ENCODE assay signal across 30 cellular contexts in the genomic region with DNA sequence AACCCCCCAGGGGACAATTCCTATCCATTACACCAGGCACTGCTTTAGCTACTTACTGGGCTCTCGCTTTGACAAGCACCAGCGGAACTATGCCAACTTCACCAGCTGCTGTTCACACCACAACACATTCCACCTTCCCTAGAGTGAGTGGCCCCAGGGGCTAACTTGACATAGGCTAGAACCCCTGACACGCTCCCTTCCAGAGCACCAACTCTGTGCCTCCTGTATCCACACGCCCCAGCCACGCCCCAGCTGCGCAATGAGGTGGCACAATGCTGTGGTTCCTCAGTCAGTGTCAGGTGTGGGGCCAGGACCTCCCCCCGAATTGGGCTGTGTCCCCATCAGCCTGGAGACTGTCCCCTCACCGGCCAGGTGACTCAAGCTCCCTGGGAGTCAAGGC. TPM values are rescaled to one million over a fixed set of nuclear protein-coding genes. Genes with fewer than 3 reads are reported as not detected.
DNase-seq lines count a peak whose midpoint lies in the region; ATAC-seq and TF ChIP-seq lines count a peak whose summit lies in the region.
"Had no signal": no experiment of that assay in that cellular context is flagged by ENCODE, and none has a peak within 500 bp of the region (broad histone marks: within the 10 kb centered on the region; RNA-seq: fewer than 3 reads in every experiment).

No MANE protein-coding gene starts in this region.

- intact Hi-C loops in natural killer cell (cut with micrococcal nuclease), result no loop called here
- intact Hi-C loops in right cardiac atrium (cut with DNase I), result no loop called here
- intact Hi-C loops in sciatic nerve (cut with DNase I), result no loop called here

- no peaks in the 10 kb centered on the region for H3K9me3 ChIP-seq in right cardiac atrium (ENCODE audit: control insufficient read depth, low read length)
- H3K9me3 ChIP-seq: BE2C, Caco-2, gastrocnemius medialis, MG63, vagina had no signal

- ATAC-seq in natural killer cell treated with Interleukin-12 subunit alpha and Interleukin-12 subunit beta and Interleukin-15 and Interleukin-18, amount 100 ng/mL, for 72 hours, result no peak
- no peak for ATAC-seq in natural killer cell
- peak; percentile 68 for ATAC-seq in esophagus mucosa
- ATAC-seq in right cardiac atrium, result no peak
- ATAC-seq in HG03196 (IDR thresholded peaks at IDR 0.05; ENCODE audit: unreplicated experiment), result no peak
- no peak for ATAC-seq in sciatic nerve
- ATAC-seq: activated naive CD8-positive, alpha-beta T cell treated with anti-CD3 and anti-CD28 coated beads, Interleukin-2, amount 50 U/mL, for 24 hours; gastrocnemius medialis; K562 had no signal

- no peak overlapping the region for H3K4me3 ChIP-seq in right cardiac atrium (ENCODE audit: low read length)
- H3K4me3 ChIP-seq: gastrocnemius medialis, K562, lung, MG63, neural progenitor cell, vagina had no signal

- H3K4me1 Mint-ChIP-seq in natural killer cell treated with Interleukin-12 subunit alpha and Interleukin-12 subunit beta and Interleukin-15 and Interleukin-18, amount 100 ng/mL, for 72 hours (ENCODE audit: low read depth in 2 of 2), result peaks cover 29 to 36% of the 10 kb centered on the region in 2 donors
- H3K4me1 Mint-ChIP-seq in natural killer cell (peaks cover 25 to 37% of the 10 kb centered on the region in 2 donors), endothelial cell (ENCODE audit: unreplicated experiment) (peaks cover 10% of the 10 kb centered on the region)

- no peaks in the 10 kb centered on the region for H3K27me3 ChIP-seq in right cardiac atrium (ENCODE audit: control insufficient read depth, insufficient read depth)
- H3K27me3 ChIP-seq: BE2C, gastrocnemius medialis, MG63, neural progenitor cell, vagina had no signal

- H3K9me3 Mint-ChIP-seq in natural killer cell treated with Interleukin-12 subunit alpha and Interleukin-12 subunit beta and Interleukin-15 and Interleukin-18, amount 100 ng/mL, for 72 hours, result no peaks in the 10 kb centered on the region
- H3K9me3 Mint-ChIP-seq in natural killer cell (no peaks in the 10 kb centered on the region), endothelial cell (ENCODE audit: unreplicated experiment) (no peaks in the 10 kb centered on the region)
- H3K9me3 Mint-ChIP-seq: activated naive CD8-positive, alpha-beta T cell treated with anti-CD3 and anti-CD28 coated beads, Interleukin-2, amount 50 U/mL, for 24 hours; neural progenitor cell; T-helper 1 cell treated with Interleukin-12 subunit alpha and Interleukin-12 subunit beta and Interleukin-4 antibody, amounts not matched to agents 30 μg/mL and 1 μg/mL, for 36 hours had no signal

- peak overlapping the region; percentile 49 for H3K27ac ChIP-seq in right cardiac atrium (ENCODE audit: low read length)
- H3K27ac ChIP-seq: gastrocnemius medialis, neural progenitor cell, vagina had no signal

- no peak for TF ChIP-seq CTCF in natural killer cell (IDR thresholded peaks at IDR 0.05)
- TF ChIP-seq CTCF in endothelial cell (IDR thresholded peaks at IDR 0.05; ENCODE audit: unreplicated experiment), result no peak

- peak; percentile 18 for DNase-seq in natural killer cell treated with Interleukin-12 subunit alpha and Interleukin-12 subunit beta and Interleukin-15 and Interleukin-18, amount 100 ng/mL, for 72 hours (ENCODE audit: low spot score)
- DNase-seq in natural killer cell (no peak), right cardiac atrium (no peak), endothelial cell (ENCODE audit: low spot score) (no peak), SW480 (ENCODE audit: low spot score) (no peak), sciatic nerve (ENCODE audit: low spot score) (no peak)
- DNase-seq: activated CD8-positive, alpha-beta memory T cell treated with anti-CD3 and anti-CD28 coated beads for 24 hours; activated gamma-delta T cell treated with Interleukin-2 at 50 U/mL for 16 hours; activated naive CD8-positive, alpha-beta T cell treated with anti-CD3 and anti-CD28 coated beads, Interleukin-2, amount 50 U/mL, for 24 hours; activated T-cell treated with anti-CD3 and anti-CD28 coated beads, Interleukin-2, amount 50 U/mL, for 1 hour; BE2C; Caco-2; cerebellar nuclear complex; effector CD4-positive, alpha-beta T cell; EL; erythroblast; gastrocnemius medialis; hypothalamus; MG63; NCI-H1417 treated with DMSO at 0.1 percent for 48 hours; NCI-H69; stimulated activated CD4-positive, alpha-beta T cell treated with anti-CD3 and anti-CD28 coated beads, Interleukin-1b, Interleukin-23, amount 100 ng/mL, for 48 hours; substantia nigra had no signal

- H3K27me3 Mint-ChIP-seq in natural killer cell treated with Interleukin-12 subunit alpha and Interleukin-12 subunit beta and Interleukin-15 and Interleukin-18, amount 100 ng/mL, for 72 hours, result no peaks in the 10 kb centered on the region
- H3K27me3 Mint-ChIP-seq in natural killer cell (ENCODE audit: low read depth in 2 of 2) (no peaks in the 10 kb centered on the region), endothelial cell (ENCODE audit: unreplicated experiment) (peaks cover 10% of the 10 kb centered on the region)
- H3K27me3 Mint-ChIP-seq: activated naive CD8-positive, alpha-beta T cell treated with anti-CD3 and anti-CD28 coated beads, Interleukin-2, amount 50 U/mL, for 24 hours had no signal

- no peaks in the 10 kb centered on the region for H3K36me3 Mint-ChIP-seq in natural killer cell treated with Interleukin-12 subunit alpha and Interleukin-12 subunit beta and Interleukin-15 and Interleukin-18, amount 100 ng/mL, for 72 hours
- H3K36me3 Mint-ChIP-seq in natural killer cell (no peaks in the 10 kb centered on the region), endothelial cell (ENCODE audit: low read depth, unreplicated experiment) (peaks cover 6% of the 10 kb centered on the region)
- H3K36me3 Mint-ChIP-seq: neural progenitor cell had no signal

- WGBS in right cardiac atrium, result 79% methylated on average over 8 of the region's 8 CpGs

- peaks cover 16% of the 10 kb centered on the region for H3K4me1 ChIP-seq in right cardiac atrium (ENCODE audit: control insufficient read depth, insufficient read depth, low read length)
- H3K4me1 ChIP-seq: BE2C, Caco-2 had no signal

- H3K27ac Mint-ChIP-seq in natural killer cell treated with Interleukin-12 subunit alpha and Interleukin-12 subunit beta and Interleukin-15 and Interleukin-18, amount 100 ng/mL, for 72 hours, result peak overlapping the region; percentile 26 to 65
- no peak overlapping the region for H3K27ac Mint-ChIP-seq in natural killer cell
- H3K27ac Mint-ChIP-seq in endothelial cell (ENCODE audit: unreplicated experiment), result no peak overlapping the region
- H3K27ac Mint-ChIP-seq: activated naive CD8-positive, alpha-beta T cell treated with anti-CD3 and anti-CD28 coated beads, Interleukin-2, amount 50 U/mL, for 24 hours; neural progenitor cell; T-helper 1 cell treated with Interleukin-12 subunit alpha and Interleukin-12 subunit beta and Interleukin-4 antibody, amounts not matched to agents 30 μg/mL and 1 μg/mL, for 36 hours had no signal

- H3K4me3 Mint-ChIP-seq in natural killer cell treated with Interleukin-12 subunit alpha and Interleukin-12 subunit beta and Interleukin-15 and Interleukin-18, amount 100 ng/mL, for 72 hours, result no peak overlapping the region
- H3K4me3 Mint-ChIP-seq in natural killer cell (no peak overlapping the region), endothelial cell (ENCODE audit: unreplicated experiment) (no peak overlapping the region)
- H3K4me3 Mint-ChIP-seq: activated naive CD8-positive, alpha-beta T cell treated with anti-CD3 and anti-CD28 coated beads, Interleukin-2, amount 50 U/mL, for 24 hours; neural progenitor cell; T-helper 1 cell treated with Interleukin-12 subunit alpha and Interleukin-12 subunit beta and Interleukin-4 antibody, amounts not matched to agents 30 μg/mL and 1 μg/mL, for 36 hours had no signal

RNA-seq across cellular contexts. Expression of gene FGR, which starts 11.7 kb away (rescaled TPM):
- total RNA-seq in natural killer cell treated with Interleukin-12 subunit alpha and Interleukin-12 subunit beta and Interleukin-15 and Interleukin-18, amount 100 ng/mL, for 72 hours, result 10 to 100 TPM; 14.2 to 60.0 TPM
- total RNA-seq in natural killer cell, result 100 to 1,000 TPM; 353 to 452 (median 362) TPM
- total RNA-seq in esophagus mucosa, result 1.3 TPM
- total RNA-seq in right cardiac atrium, result 10 to 100 TPM in 1 of 4 donors, 1 to 10 TPM in 3; 3.2 to 12.6 (median 5.1) TPM
- 3.5 TPM for polyA plus RNA-seq in right cardiac atrium
- 0.46 TPM for total RNA-seq in endothelial cell (ENCODE audit: unreplicated experiment)
- total RNA-seq in sciatic nerve, result 15.3 TPM
- total RNA-seq: Caco-2 had no signal

RNA-seq across cellular contexts. Expression of gene IFI6, which starts 25.3 kb away (rescaled TPM):
- 10 to 100 TPM; 42.8 to 45.4 TPM for total RNA-seq in natural killer cell treated with Interleukin-12 subunit alpha and Interleukin-12 subunit beta and Interleukin-15 and Interleukin-18, amount 100 ng/mL, for 72 hours
- total RNA-seq in natural killer cell (10 to 100 TPM; 26.7 to 36.0 (median 34.8) TPM), esophagus mucosa (20.5 TPM), right cardiac atrium (100 to 1,000 TPM in 1 of 4 donors, 10 to 100 TPM in 3; 46.2 to 145 (median 57.8) TPM), endothelial cell (ENCODE audit: unreplicated experiment) (9.7 TPM), sciatic nerve (45.9 TPM)
- polyA plus RNA-seq in right cardiac atrium, result 68.1 TPM

RNA-seq across cellular contexts. Expression of gene AHDC1, which starts 42.7 kb away (rescaled TPM):
- 10 to 100 TPM; 38.8 to 42.9 TPM for total RNA-seq in natural killer cell treated with Interleukin-12 subunit alpha and Interleukin-12 subunit beta and Interleukin-15 and Interleukin-18, amount 100 ng/mL, for 72 hours
- total RNA-seq in natural killer cell (10 to 100 TPM; 39.6 to 67.0 (median 47.0) TPM), esophagus mucosa (51.7 TPM), right cardiac atrium (10 to 100 TPM; 40.4 to 53.5 (median 50.6) TPM), endothelial cell (ENCODE audit: unreplicated experiment) (48.0 TPM), sciatic nerve (61.9 TPM)
- 26.3 TPM for polyA plus RNA-seq in right cardiac atrium

Comparison
In these comparisons a context has a peak if more than half of its experiments do, and no peak if none do; other contexts are left out.
1. H3K27ac Mint-ChIP-seq: peak in natural killer cell treated with Interleukin-12 subunit alpha and Interleukin-12 subunit beta and Interleukin-15 and Interleukin-18, amount 100 ng/mL, for 72 hours (2 of 2); none in natural killer cell (0 of 2) and endothelial cell (single experiment).
2. RNA of gene FGR, which starts 11.7 kb away (total RNA-seq): 353 to 452 TPM in natural killer cell; 14.2 to 60.0 TPM in natural killer cell treated with Interleukin-12 subunit alpha and Interleukin-12 subunit beta and Interleukin-15 and Interleukin-18, amount 100 ng/mL, for 72 hours, 15.3 TPM in sciatic nerve (single experiment), 3.2 to 12.6 TPM in right cardiac atrium, 1.3 TPM in esophagus mucosa (single experiment) and 0.46 TPM in endothelial cell (single experiment); every median in the first group is over 4 times any median in the second.